Comparison of ENCODE assay signal across 8 cellular contexts in genomic region chr12:3342051-3342450, GRCh38.
DNase-seq lines count a peak whose midpoint lies in the region; ATAC-seq and TF ChIP-seq lines count a peak whose summit lies in the region.

No MANE protein-coding gene starts in this region.

- POLR2A ChIA-PET in WTC11 (lab: Charles Lee), result no interaction called here
- POLR2A ChIA-PET in CD8-positive, alpha-beta T cell (lab: Charles Lee), result no interaction called here

- H3K27me3 Mint-ChIP-seq in WTC11 (ENCODE audit: low read depth) (no peaks in the 10 kb centered on the region), immature natural killer cell (ENCODE audit: low read depth in 3 of 3) (peaks cover 2 to 5% (median 4%) of the 10 kb centered on the region in 3 donors), T-helper 17 cell (peaks cover 53% of the 10 kb centered on the region)
- H3K27me3 Mint-ChIP-seq in CD8-positive, alpha-beta T cell (ENCODE audit: low read depth), result peaks cover 32% of the 10 kb centered on the region

- DNase-seq in C1 segment of cervical spinal cord (lab: John Stamatoyannopoulos, UW), result peak in 8 of 14 donors; percentile 12 to 33 (median 18)
- DNase-seq in LoVo (ENCODE audit: low spot score), result peak; percentile 11
- DNase-seq in WTC11 (ENCODE audit: low spot score), result peak; percentile 61
- peak; percentile 45 for DNase-seq in iPS DF 19.7 (ENCODE audit: low read depth, low spot score)
- peak in 1 of 2 donors; percentile 30 for DNase-seq in tibial nerve (ENCODE audit: low spot score in 2 of 2)
- no peak for DNase-seq in CD8-positive, alpha-beta T cell
- no peak for DNase-seq in immature natural killer cell
- no peak for DNase-seq in T-helper 17 cell

- H3K4me3 ChIP-seq in tibial nerve, result no peak overlapping the region
- no peak overlapping the region for H3K4me3 ChIP-seq in CD8-positive, alpha-beta T cell (ENCODE audit: low read depth, low read length)

- H3K27ac Mint-ChIP-seq in WTC11, result no peak overlapping the region
- no peak overlapping the region for H3K27ac Mint-ChIP-seq in CD8-positive, alpha-beta T cell
- H3K27ac Mint-ChIP-seq in immature natural killer cell, result no peak overlapping the region
- no peak overlapping the region for H3K27ac Mint-ChIP-seq in T-helper 17 cell

- peak; percentile 89 for ATAC-seq in WTC11
- no peak for ATAC-seq in CD8-positive, alpha-beta T cell
- ATAC-seq in T-helper 17 cell, result no peak

- 23 to 39% methylated on average over 7 to 8 of the region's 8 CpGs for WGBS in tibial nerve, 2 donors

- CTCF ChIA-PET in WTC11 (lab: Charles Lee), result interaction anchor here (0.6 to 2.6 kb wide), 25 partner anchors 9 to 492 kb away, joined by 3 to 12 read pairs (median 4); partner anchors contain the start of gene CRACR2A
- CTCF ChIA-PET in CD8-positive, alpha-beta T cell (lab: Charles Lee), result interaction anchor here (1.0 to 1.1 kb wide), 3 partner anchors 42 to 462 kb away, joined by 3 to 5 read pairs (median 3); no protein-coding TSS in a partner anchor

- H3K9me3 ChIP-seq in tibial nerve, result no peaks in the 10 kb centered on the region
- H3K9me3 ChIP-seq in CD8-positive, alpha-beta T cell (ENCODE audit: low read length), result no peaks in the 10 kb centered on the region
- no peaks in the 10 kb centered on the region for H3K9me3 ChIP-seq in T-helper 17 cell (ENCODE audit: control insufficient read depth, low read length, poor library complexity, severe bottlenecking)

- no peak for TF ChIP-seq CTCF in WTC11 (IDR thresholded peaks at IDR 0.05)
- TF ChIP-seq CTCF in tibial nerve (IDR thresholded peaks at IDR 0.05), result peak in 4 of 5 experiments; percentile 14 to 51 (median 39)
- TF ChIP-seq CTCF in CD8-positive, alpha-beta T cell (IDR thresholded peaks at IDR 0.05), result no peak

- intact Hi-C loops in CD8-positive, alpha-beta T cell (cut with DNase I, micrococcal nuclease), result no loop called here

- H3K4me3 Mint-ChIP-seq in WTC11 (no peak overlapping the region), immature natural killer cell (no peak overlapping the region), T-helper 17 cell (no peak overlapping the region)
- H3K4me3 Mint-ChIP-seq in CD8-positive, alpha-beta T cell, result no peak overlapping the region

- no peak for TF ChIP-seq POLR2A in tibial nerve (IDR thresholded peaks at IDR 0.05)

- H3K4me1 Mint-ChIP-seq in WTC11 (peaks cover 20% of the 10 kb centered on the region), immature natural killer cell (no peaks in the 10 kb centered on the region), T-helper 17 cell (no peaks in the 10 kb centered on the region)
- H3K4me1 Mint-ChIP-seq in CD8-positive, alpha-beta T cell (ENCODE audit: low read depth), result no peaks in the 10 kb centered on the region

- H3K36me3 ChIP-seq in tibial nerve, result no peaks in the 10 kb centered on the region
- H3K36me3 ChIP-seq in CD8-positive, alpha-beta T cell (ENCODE audit: insufficient read depth, low read length), result no peaks in the 10 kb centered on the region

- no peaks in the 10 kb centered on the region for H3K36me3 Mint-ChIP-seq in WTC11
- H3K36me3 Mint-ChIP-seq in CD8-positive, alpha-beta T cell, result no peaks in the 10 kb centered on the region
- H3K36me3 Mint-ChIP-seq in immature natural killer cell, result no peaks in the 10 kb centered on the region
- peaks cover 5% of the 10 kb centered on the region for H3K36me3 Mint-ChIP-seq in T-helper 17 cell (ENCODE audit: low read depth)

- no peak overlapping the region for H3K27ac ChIP-seq in tibial nerve
- H3K27ac ChIP-seq in CD8-positive, alpha-beta T cell (ENCODE audit: low read depth, low read length), result no peak overlapping the region

- H3K4me1 ChIP-seq in tibial nerve, result peaks cover 0 to 17% (median 4%) of the 10 kb centered on the region in 4 donors
- no peaks in the 10 kb centered on the region for H3K4me1 ChIP-seq in CD8-positive, alpha-beta T cell (ENCODE audit: insufficient read depth, low read length)

- H3K9me3 Mint-ChIP-seq in WTC11, result no peaks in the 10 kb centered on the region
- H3K9me3 Mint-ChIP-seq in CD8-positive, alpha-beta T cell, result no peaks in the 10 kb centered on the region
- H3K9me3 Mint-ChIP-seq in immature natural killer cell, result no peaks in the 10 kb centered on the region

- H3K27me3 ChIP-seq in tibial nerve, result peaks cover 0 to 6% of the 10 kb centered on the region in 2 donors
- H3K27me3 ChIP-seq in CD8-positive, alpha-beta T cell (ENCODE audit: insufficient read depth, low read length), result peaks cover 5% of the 10 kb centered on the region

- no peak for TF ChIP-seq EP300 in tibial nerve (IDR thresholded peaks at IDR 0.05)

TF ChIP-seq in WTC11, 78 proteins besides CTCF, POLR2A, EP300 and RAD21 (continues in another document):
- TF ChIP-seq GTF2I (CRISPR knock-in tag; conservative IDR thresholded peaks at IDR 0.05) (no peak), AR (CRISPR knock-in tag; IDR thresholded peaks at IDR 0.05) (no peak), ZNF425 (CRISPR knock-in tag; conservative IDR thresholded peaks at IDR 0.05) (no peak), ZNF138 (CRISPR knock-in tag; conservative IDR thresholded peaks at IDR 0.05) (no peak), IRF2 (CRISPR knock-in tag; IDR thresholded peaks at IDR 0.05; ENCODE audit: borderline replicate concordance, low read depth) (no peak), CBFB (CRISPR knock-in tag; IDR thresholded peaks at IDR 0.05; ENCODE audit: low read depth) (no peak), CDX4 (CRISPR knock-in tag; IDR thresholded peaks at IDR 0.05; ENCODE audit: borderline replicate concordance) (no peak), AFF4 (CRISPR knock-in tag; IDR thresholded peaks at IDR 0.05; ENCODE audit: borderline replicate concordance) (no peak)

Comparison
In these comparisons a context has a peak if more than half of its experiments do, and no peak if none do; other contexts are left out.
1. DNase-seq: peak in C1 segment of cervical spinal cord (8 of 14), LoVo (single experiment), WTC11 (single experiment) and iPS DF 19.7 (single experiment); none in CD8-positive, alpha-beta T cell (0 of 7), immature natural killer cell (0 of 3) and T-helper 17 cell (0 of 3).
2. CTCF ChIP-seq: peak in tibial nerve (4 of 5); none in WTC11 (single experiment) and CD8-positive, alpha-beta T cell (single experiment).